ENCODE assay signal across 1 cellular context in the genomic region with DNA sequence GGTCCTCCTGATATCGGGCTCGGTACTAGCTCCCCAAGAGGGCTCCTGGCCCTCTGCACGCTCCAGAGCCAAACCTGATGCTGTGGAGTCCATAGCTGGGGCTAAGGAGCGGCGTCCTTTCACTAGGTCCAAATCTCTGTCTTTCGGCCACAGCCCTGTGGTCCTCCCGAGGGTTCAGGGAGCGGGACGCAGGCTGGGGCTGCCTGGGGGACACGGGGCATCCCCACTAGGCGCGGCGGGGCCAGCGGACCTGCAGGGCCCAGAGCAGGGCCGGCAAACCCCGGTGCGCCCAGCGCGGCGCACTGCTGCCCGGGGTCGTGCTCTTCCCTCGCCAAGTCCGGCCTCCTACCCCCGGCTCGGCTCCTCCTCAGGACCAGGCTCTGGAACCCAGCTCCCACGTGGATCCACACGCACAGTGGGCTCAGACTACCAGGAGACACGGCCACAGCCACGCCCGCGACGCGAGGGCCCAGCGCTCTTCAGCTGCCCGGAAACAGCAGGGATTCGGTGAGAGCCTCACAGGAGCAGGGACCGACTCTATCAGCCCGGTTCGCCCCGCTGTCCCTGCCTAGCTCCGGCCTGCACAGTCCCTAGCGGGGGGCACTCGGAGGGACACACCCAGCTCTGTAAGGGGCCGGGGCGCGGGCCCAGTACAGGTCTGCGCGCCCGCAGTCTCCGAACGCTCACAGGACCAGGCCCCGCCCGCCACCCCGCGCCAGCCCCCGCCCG.
TF ChIP-seq lines count a peak whose summit lies in the region.

No MANE protein-coding gene starts in this region.

TF ChIP-seq in HEK293, 187 proteins besides CTCF, POLR2A, EP300 and RAD21 (continued from another document):
- TF ChIP-seq, protein P1, sequence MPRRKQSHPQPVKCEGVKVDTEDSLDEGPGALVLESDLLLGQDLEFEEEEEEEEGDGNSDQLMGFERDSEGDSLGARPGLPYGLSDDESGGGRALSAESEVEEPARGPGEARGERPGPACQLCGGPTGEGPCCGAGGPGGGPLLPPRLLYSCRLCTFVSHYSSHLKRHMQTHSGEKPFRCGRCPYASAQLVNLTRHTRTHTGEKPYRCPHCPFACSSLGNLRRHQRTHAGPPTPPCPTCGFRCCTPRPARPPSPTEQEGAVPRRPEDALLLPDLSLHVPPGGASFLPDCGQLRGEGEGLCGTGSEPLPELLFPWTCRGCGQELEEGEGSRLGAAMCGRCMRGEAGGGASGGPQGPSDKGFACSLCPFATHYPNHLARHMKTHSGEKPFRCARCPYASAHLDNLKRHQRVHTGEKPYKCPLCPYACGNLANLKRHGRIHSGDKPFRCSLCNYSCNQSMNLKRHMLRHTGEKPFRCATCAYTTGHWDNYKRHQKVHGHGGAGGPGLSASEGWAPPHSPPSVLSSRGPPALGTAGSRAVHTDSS (tag by site-specific recombination; IDR thresholded peaks at IDR 0.05), result no peak
- TF ChIP-seq ZEB2 (tag by site-specific recombination; IDR thresholded peaks at IDR 0.05) (no peak), HOXA7 (CRISPR knock-in tag; IDR thresholded peaks at IDR 0.05; ENCODE audit: borderline replicate concordance) (no peak), ZIC2 (tag by site-specific recombination; IDR thresholded peaks at IDR 0.05) (peak; percentile 70; the same call in 1 of the 2 replicates), ZBTB48 (tag by site-specific recombination; IDR thresholded peaks at IDR 0.05) (peak; percentile 73), SCRT1 (tag by site-specific recombination; IDR thresholded peaks at IDR 0.05; ENCODE audit: borderline replicate concordance) (no peak), ZNF830 (tag by site-specific recombination; IDR thresholded peaks at IDR 0.05; ENCODE audit: low read depth) (no peak), ZBTB20 (tag by site-specific recombination; IDR thresholded peaks at IDR 0.05) (peak; percentile 12; the same call in 1 of the 2 replicates), ZNF121 (tag by site-specific recombination; IDR thresholded peaks at IDR 0.05) (no peak), OVOL3 (tag by site-specific recombination; IDR thresholded peaks at IDR 0.05) (no peak), ZNF768 (tag by site-specific recombination; IDR thresholded peaks at IDR 0.05) (no peak), ZNF792 (tag by site-specific recombination; IDR thresholded peaks at IDR 0.05) (no peak), ZNF211 (tag by site-specific recombination; IDR thresholded peaks at IDR 0.05; ENCODE audit: low read depth) (no peak), ZNF132 (tag by site-specific recombination; IDR thresholded peaks at IDR 0.05; ENCODE audit: borderline replicate concordance) (no peak), GLIS1 (tag by site-specific recombination; IDR thresholded peaks at IDR 0.05) (peak; percentile 54), KLF16 (tag by site-specific recombination; IDR thresholded peaks at IDR 0.05) (no peak), ZNF473 (tag by site-specific recombination; IDR thresholded peaks at IDR 0.05) (no peak), ZNF544 (tag by site-specific recombination; IDR thresholded peaks at IDR 0.05) (no peak), MEIS1 (CRISPR knock-in tag; IDR thresholded peaks at IDR 0.05; ENCODE audit: borderline replicate concordance) (no peak), RBAK (tag by site-specific recombination; IDR thresholded peaks at IDR 0.05) (no peak), ZNF146 (tag by site-specific recombination; IDR thresholded peaks at IDR 0.05) (no peak), ZXDB (tag by site-specific recombination; IDR thresholded peaks at IDR 0.05) (0 out of 2 replicates have a peak, but pooled peaks have one; percentile 39), ZNF324 (tag by site-specific recombination; IDR thresholded peaks at IDR 0.05) (no peak), ZNF701 (tag by site-specific recombination; IDR thresholded peaks at IDR 0.05) (no peak), ZSCAN30 (tag by site-specific recombination; IDR thresholded peaks at IDR 0.05) (no peak), ZNF843 (tag by site-specific recombination; IDR thresholded peaks at IDR 0.05) (no peak), ZNF10 (tag by site-specific recombination; IDR thresholded peaks at IDR 0.05) (no peak), GLI2 (tag by site-specific recombination; IDR thresholded peaks at IDR 0.05; ENCODE audit: borderline replicate concordance, low read depth) (no peak)
- TF ChIP-seq, protein P2, sequence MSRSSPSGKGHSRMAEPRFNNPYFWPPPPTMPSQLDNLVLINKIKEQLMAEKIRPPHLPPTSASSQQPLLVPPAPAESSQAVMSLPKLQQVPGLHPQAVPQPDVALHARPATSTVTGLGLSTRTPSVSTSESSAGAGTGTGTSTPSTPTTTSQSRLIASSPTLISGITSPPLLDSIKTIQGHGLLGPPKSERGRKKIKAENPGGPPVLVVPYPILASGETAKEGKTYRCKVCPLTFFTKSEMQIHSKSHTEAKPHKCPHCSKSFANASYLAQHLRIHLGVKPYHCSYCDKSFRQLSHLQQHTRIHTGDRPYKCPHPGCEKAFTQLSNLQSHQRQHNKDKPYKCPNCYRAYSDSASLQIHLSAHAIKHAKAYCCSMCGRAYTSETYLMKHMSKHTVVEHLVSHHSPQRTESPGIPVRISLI (tag by site-specific recombination; IDR thresholded peaks at IDR 0.05), result no peak
- TF ChIP-seq, protein P3, sequence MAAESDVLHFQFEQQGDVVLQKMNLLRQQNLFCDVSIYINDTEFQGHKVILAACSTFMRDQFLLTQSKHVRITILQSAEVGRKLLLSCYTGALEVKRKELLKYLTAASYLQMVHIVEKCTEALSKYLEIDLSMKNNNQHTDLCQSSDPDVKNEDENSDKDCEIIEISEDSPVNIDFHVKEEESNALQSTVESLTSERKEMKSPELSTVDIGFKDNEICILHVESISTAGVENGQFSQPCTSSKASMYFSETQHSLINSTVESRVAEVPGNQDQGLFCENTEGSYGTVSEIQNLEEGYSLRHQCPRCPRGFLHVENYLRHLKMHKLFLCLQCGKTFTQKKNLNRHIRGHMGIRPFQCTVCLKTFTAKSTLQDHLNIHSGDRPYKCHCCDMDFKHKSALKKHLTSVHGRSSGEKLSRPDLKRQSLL (tag by site-specific recombination; IDR thresholded peaks at IDR 0.05), result no peak
- TF ChIP-seq, protein P4, sequence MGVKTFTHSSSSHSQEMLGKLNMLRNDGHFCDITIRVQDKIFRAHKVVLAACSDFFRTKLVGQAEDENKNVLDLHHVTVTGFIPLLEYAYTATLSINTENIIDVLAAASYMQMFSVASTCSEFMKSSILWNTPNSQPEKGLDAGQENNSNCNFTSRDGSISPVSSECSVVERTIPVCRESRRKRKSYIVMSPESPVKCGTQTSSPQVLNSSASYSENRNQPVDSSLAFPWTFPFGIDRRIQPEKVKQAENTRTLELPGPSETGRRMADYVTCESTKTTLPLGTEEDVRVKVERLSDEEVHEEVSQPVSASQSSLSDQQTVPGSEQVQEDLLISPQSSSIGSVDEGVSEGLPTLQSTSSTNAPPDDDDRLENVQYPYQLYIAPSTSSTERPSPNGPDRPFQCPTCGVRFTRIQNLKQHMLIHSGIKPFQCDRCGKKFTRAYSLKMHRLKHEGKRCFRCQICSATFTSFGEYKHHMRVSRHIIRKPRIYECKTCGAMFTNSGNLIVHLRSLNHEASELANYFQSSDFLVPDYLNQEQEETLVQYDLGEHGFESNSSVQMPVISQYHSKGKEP (tag by site-specific recombination; IDR thresholded peaks at IDR 0.05), result no peak
- TF ChIP-seq, protein P5, sequence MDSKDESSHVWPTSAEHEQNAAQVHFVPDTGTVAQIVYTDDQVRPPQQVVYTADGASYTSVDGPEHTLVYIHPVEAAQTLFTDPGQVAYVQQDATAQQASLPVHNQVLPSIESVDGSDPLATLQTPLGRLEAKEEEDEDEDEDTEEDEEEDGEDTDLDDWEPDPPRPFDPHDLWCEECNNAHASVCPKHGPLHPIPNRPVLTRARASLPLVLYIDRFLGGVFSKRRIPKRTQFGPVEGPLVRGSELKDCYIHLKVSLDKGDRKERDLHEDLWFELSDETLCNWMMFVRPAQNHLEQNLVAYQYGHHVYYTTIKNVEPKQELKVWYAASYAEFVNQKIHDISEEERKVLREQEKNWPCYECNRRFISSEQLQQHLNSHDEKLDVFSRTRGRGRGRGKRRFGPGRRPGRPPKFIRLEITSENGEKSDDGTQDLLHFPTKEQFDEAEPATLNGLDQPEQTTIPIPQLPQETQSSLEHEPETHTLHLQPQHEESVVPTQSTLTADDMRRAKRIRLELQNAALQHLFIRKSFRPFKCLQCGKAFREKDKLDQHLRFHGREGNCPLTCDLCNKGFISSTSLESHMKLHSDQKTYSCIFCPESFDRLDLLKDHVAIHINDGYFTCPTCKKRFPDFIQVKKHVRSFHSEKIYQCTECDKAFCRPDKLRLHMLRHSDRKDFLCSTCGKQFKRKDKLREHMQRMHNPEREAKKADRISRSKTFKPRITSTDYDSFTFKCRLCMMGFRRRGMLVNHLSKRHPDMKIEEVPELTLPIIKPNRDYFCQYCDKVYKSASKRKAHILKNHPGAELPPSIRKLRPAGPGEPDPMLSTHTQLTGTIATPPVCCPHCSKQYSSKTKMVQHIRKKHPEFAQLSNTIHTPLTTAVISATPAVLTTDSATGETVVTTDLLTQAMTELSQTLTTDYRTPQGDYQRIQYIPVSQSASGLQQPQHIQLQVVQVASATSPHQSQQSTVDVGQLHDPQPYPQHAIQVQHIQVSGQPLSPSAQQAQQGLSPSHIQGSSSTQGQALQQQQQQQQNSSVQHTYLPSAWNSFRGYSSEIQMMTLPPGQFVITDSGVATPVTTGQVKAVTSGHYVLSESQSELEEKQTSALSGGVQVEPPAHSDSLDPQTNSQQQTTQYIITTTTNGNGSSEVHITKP (tag by site-specific recombination; IDR thresholded peaks at IDR 0.05), result no peak
- TF ChIP-seq, protein P6, sequence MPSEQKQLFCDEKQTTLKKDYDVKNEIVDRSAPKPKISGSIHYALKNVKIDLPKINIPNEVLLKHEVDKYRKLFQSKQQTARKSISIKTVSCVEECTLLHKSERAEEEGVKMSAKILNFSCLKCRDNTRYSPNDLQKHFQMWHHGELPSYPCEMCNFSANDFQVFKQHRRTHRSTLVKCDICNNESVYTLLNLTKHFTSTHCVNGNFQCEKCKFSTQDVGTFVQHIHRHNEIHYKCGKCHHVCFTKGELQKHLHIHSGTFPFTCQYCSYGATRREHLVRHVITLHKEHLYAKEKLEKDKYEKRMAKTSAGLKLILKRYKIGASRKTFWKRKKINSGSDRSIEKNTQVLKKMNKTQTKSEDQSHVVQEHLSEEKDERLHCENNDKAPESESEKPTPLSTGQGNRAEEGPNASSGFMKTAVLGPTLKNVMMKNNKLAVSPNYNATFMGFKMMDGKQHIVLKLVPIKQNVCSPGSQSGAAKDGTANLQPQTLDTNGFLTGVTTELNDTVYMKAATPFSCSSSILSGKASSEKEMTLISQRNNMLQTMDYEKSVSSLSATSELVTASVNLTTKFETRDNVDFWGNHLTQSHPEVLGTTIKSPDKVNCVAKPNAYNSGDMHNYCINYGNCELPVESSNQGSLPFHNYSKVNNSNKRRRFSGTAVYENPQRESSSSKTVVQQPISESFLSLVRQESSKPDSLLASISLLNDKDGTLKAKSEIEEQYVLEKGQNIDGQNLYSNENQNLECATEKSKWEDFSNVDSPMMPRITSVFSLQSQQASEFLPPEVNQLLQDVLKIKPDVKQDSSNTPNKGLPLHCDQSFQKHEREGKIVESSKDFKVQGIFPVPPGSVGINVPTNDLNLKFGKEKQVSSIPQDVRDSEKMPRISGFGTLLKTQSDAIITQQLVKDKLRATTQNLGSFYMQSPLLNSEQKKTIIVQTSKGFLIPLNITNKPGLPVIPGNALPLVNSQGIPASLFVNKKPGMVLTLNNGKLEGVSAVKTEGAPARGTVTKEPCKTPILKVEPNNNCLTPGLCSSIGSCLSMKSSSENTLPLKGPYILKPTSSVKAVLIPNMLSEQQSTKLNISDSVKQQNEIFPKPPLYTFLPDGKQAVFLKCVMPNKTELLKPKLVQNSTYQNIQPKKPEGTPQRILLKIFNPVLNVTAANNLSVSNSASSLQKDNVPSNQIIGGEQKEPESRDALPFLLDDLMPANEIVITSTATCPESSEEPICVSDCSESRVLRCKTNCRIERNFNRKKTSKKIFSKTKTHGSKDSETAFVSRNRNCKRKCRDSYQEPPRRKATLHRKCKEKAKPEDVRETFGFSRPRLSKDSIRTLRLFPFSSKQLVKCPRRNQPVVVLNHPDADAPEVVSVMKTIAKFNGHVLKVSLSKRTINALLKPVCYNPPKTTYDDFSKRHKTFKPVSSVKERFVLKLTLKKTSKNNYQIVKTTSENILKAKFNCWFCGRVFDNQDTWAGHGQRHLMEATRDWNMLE (tag by site-specific recombination; conservative IDR thresholded peaks at IDR 0.05; ENCODE audit: low read depth), result no peak
- TF ChIP-seq, protein P7, sequence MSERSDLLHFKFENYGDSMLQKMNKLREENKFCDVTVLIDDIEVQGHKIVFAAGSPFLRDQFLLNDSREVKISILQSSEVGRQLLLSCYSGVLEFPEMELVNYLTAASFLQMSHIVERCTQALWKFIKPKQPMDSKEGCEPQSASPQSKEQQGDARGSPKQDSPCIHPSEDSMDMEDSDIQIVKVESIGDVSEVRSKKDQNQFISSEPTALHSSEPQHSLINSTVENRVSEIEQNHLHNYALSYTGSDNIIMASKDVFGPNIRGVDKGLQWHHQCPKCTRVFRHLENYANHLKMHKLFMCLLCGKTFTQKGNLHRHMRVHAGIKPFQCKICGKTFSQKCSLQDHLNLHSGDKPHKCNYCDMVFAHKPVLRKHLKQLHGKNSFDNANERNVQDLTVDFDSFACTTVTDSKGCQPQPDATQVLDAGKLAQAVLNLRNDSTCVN (tag by site-specific recombination; optimal IDR thresholded peaks at IDR 0.05), result peak; percentile 54
- TF ChIP-seq, protein P8, sequence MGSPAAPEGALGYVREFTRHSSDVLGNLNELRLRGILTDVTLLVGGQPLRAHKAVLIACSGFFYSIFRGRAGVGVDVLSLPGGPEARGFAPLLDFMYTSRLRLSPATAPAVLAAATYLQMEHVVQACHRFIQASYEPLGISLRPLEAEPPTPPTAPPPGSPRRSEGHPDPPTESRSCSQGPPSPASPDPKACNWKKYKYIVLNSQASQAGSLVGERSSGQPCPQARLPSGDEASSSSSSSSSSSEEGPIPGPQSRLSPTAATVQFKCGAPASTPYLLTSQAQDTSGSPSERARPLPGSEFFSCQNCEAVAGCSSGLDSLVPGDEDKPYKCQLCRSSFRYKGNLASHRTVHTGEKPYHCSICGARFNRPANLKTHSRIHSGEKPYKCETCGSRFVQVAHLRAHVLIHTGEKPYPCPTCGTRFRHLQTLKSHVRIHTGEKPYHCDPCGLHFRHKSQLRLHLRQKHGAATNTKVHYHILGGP (tag by site-specific recombination; IDR thresholded peaks at IDR 0.05), result no peak
